Comparison of ENCODE assay signal across 8 cellular contexts in the genomic region with DNA sequence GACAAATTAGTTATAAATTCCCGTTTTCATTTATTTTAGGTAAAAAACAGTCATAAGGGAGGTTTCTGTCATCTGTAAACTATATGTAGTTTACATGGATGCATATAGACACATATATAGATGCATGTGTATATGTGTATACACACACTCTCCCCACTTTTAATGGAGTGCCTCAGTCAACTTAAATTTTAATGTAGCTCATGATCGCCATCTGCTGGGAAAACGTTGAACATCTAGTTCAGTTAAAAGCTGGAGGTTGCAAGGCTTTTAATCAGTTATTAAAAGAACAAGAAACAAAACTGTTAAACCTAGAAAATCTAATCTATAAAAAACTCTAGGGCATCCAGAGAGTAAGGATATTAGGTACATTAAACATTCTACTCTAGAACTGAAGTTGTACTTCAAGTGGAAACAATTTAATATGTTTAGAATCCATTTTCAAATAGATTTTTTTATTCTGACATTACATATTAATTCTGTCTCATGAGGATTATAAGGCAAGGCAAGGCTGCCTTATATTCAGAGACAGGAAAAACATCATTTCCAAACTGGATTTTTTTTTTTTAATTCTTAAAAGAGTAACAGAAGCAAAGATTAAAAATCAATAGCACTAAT.
DNase-seq lines count a peak whose midpoint lies in the region; ATAC-seq and TF ChIP-seq lines count a peak whose summit lies in the region.

No MANE protein-coding gene starts in this region.

- no peak overlapping the region for H3K4me3 ChIP-seq in OCI-LY3 (ENCODE audit: low read length)
- H3K4me3 ChIP-seq in adrenal gland: no peak overlapping the region

- no peaks in the 10 kb centered on the region for H4K20me1 ChIP-seq in OCI-LY3 (ENCODE audit: insufficient read depth, low read length)

- TF ChIP-seq POLR2A in adrenal gland (IDR thresholded peaks at IDR 0.05): no peak

- no peaks in the 10 kb centered on the region for H3K79me2 ChIP-seq in OCI-LY3 (ENCODE audit: low read length)

- TF ChIP-seq CTCF in OCI-LY3 (IDR thresholded peaks at IDR 0.05; ENCODE audit: low read depth, low read length) (peak; percentile 73), adrenal gland (IDR thresholded peaks at IDR 0.05) (peak; percentile 49 to 80 (median 76))

- H3K4me1 ChIP-seq in OCI-LY3 (ENCODE audit: low read length): peaks cover 9% of the 10 kb centered on the region
- H3K4me1 ChIP-seq in adrenal gland (replicated peaks in 1 of 2): no peaks in the 10 kb centered on the region

- no peak overlapping the region for H3K4me2 ChIP-seq in OCI-LY3 (ENCODE audit: low read length)

- H2AFZ ChIP-seq in OCI-LY3 (ENCODE audit: low read depth, low read length): no peak overlapping the region

- no peak overlapping the region for H3K27ac ChIP-seq in OCI-LY3 (ENCODE audit: low read length)
- H3K27ac ChIP-seq in adrenal gland: no peak overlapping the region

- no peak for DNase-seq in Right ventricle myocardium superior
- DNase-seq in cardiac septum (ENCODE audit: low spot score): no peak
- DNase-seq in adrenal gland: peak; percentile 24 to 73 (median 51)
- DNase-seq in hepatic stellate cell (ENCODE audit: low spot score): peak; percentile 3
- peak; percentile 20 for DNase-seq in stimulated activated CD4-positive, alpha-beta T cell treated with anti-CD3 and anti-CD28 coated beads, Interleukin-12 subunit alpha, Interleukin-12 subunit beta, amount 100 ng/mL, for 4 hours

- ATAC-seq in Right ventricle myocardium superior (ENCODE audit: poor library complexity): peak; percentile 51
- peak; percentile 70 for ATAC-seq in HG03139 (IDR thresholded peaks at IDR 0.05; ENCODE audit: unreplicated experiment)
- no peak for ATAC-seq in HG03457 (IDR thresholded peaks at IDR 0.05; ENCODE audit: unreplicated experiment)

- intact Hi-C loops in Right ventricle myocardium superior (cut with DNase I): loop anchor here (5.0 kb wide), 2 partner anchors 148 to 238 kb away; no protein-coding TSS in a partner anchor
- intact Hi-C loops in cardiac septum (cut with DNase I): loop anchor here (1.0 to 2.0 kb wide), 2 partner anchors 149 to 238 kb away; no protein-coding TSS in a partner anchor
- intact Hi-C loops in adrenal gland (cut with DNase I): loop anchor here (5.0 kb wide), 2 partner anchors 148 to 238 kb away; no protein-coding TSS in a partner anchor

- H3K27me3 ChIP-seq in OCI-LY3 (ENCODE audit: low read depth, low read length) (no peaks in the 10 kb centered on the region), adrenal gland (no peaks in the 10 kb centered on the region)

- H3K36me3 ChIP-seq in OCI-LY3 (replicated peaks; ENCODE audit: low read depth, low read length) (peaks cover 7% of the 10 kb centered on the region), adrenal gland (replicated peaks in 1 of 2) (no peaks in the 10 kb centered on the region)

- no peak overlapping the region for H3K9ac ChIP-seq in OCI-LY3 (ENCODE audit: low read length)

- WGBS in adrenal gland, 4 donors: 15 to 28% (median 21%) methylated on average over 3 of the region's 3 CpGs

- no peaks in the 10 kb centered on the region for H3K9me3 ChIP-seq in OCI-LY3 (ENCODE audit: insufficient read depth, low read length)
- no peaks in the 10 kb centered on the region for H3K9me3 ChIP-seq in adrenal gland (replicated peaks in 1 of 3)

Comparison
In these comparisons a context has a peak if more than half of its experiments do, and no peak if none do; other contexts are left out.
1. DNase-seq: peak in adrenal gland (7 of 7), hepatic stellate cell (single experiment) and stimulated activated CD4-positive, alpha-beta T cell treated with anti-CD3 and anti-CD28 coated beads, Interleukin-12 subunit alpha, Interleukin-12 subunit beta, amount 100 ng/mL, for 4 hours (single experiment); none in Right ventricle myocardium superior (single experiment) and cardiac septum (single experiment).